ENCODE assay signal across 1 cellular context in the genomic region with DNA sequence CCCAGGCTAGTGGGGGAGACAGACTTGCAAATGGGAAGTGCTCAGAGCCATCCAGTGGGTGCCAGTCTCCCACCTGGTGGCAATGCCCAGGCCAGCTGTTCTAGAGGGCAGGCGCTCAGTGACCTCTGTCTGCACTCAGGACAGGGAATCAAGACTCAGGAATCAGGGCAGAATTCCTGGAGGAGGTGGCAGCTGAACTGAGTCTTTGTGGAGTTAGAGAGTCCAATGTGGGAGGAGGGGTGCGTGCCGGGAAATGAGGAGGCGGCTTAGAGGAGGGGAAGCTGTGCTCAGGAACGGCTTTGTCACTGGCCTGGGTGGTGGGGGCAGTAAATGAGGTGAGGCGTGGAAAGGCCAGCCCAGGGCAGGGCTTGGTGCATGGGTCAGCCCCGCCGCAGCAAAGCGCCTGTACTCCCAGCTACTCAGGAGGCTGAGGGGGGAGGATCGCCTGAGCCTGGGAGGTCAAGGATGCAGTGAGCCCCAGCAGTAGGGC.
TF ChIP-seq lines count a peak whose summit lies in the region.

No MANE protein-coding gene starts in this region.

TF ChIP-seq in GM23338, 12 proteins besides CTCF, POLR2A, EP300 and RAD21:
- TF ChIP-seq EZH2phosphoT487 (IDR thresholded peaks at IDR 0.05; ENCODE audit: unreplicated experiment) (no peak), POLR2AphosphoS5 (IDR thresholded peaks at IDR 0.05; ENCODE audit: low read depth) (no peak), ZNF331 (CRISPR knock-in tag; IDR thresholded peaks at IDR 0.05; ENCODE audit: low read depth) (no peak), JUNB (IDR thresholded peaks at IDR 0.05; ENCODE audit: unreplicated experiment) (no peak), CREB1 (CRISPR knock-in tag; IDR thresholded peaks at IDR 0.05; ENCODE audit: low read depth) (no peak), ZNF114 (CRISPR knock-in tag; IDR thresholded peaks at IDR 0.05) (no peak), EZH2 (IDR thresholded peaks at IDR 0.05; ENCODE audit: low read depth, unreplicated experiment) (no peak), NANOG (IDR thresholded peaks at IDR 0.05; ENCODE audit: borderline replicate concordance) (no peak), STAT1 (IDR thresholded peaks at IDR 0.05; ENCODE audit: unreplicated experiment) (no peak)
- TF ChIP-seq, protein P1, sequence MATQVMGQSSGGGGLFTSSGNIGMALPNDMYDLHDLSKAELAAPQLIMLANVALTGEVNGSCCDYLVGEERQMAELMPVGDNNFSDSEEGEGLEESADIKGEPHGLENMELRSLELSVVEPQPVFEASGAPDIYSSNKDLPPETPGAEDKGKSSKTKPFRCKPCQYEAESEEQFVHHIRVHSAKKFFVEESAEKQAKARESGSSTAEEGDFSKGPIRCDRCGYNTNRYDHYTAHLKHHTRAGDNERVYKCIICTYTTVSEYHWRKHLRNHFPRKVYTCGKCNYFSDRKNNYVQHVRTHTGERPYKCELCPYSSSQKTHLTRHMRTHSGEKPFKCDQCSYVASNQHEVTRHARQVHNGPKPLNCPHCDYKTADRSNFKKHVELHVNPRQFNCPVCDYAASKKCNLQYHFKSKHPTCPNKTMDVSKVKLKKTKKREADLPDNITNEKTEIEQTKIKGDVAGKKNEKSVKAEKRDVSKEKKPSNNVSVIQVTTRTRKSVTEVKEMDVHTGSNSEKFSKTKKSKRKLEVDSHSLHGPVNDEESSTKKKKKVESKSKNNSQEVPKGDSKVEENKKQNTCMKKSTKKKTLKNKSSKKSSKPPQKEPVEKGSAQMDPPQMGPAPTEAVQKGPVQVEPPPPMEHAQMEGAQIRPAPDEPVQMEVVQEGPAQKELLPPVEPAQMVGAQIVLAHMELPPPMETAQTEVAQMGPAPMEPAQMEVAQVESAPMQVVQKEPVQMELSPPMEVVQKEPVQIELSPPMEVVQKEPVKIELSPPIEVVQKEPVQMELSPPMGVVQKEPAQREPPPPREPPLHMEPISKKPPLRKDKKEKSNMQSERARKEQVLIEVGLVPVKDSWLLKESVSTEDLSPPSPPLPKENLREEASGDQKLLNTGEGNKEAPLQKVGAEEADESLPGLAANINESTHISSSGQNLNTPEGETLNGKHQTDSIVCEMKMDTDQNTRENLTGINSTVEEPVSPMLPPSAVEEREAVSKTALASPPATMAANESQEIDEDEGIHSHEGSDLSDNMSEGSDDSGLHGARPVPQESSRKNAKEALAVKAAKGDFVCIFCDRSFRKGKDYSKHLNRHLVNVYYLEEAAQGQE (IDR thresholded peaks at IDR 0.05; ENCODE audit: unreplicated experiment): no peak
- TF ChIP-seq, protein P2, sequence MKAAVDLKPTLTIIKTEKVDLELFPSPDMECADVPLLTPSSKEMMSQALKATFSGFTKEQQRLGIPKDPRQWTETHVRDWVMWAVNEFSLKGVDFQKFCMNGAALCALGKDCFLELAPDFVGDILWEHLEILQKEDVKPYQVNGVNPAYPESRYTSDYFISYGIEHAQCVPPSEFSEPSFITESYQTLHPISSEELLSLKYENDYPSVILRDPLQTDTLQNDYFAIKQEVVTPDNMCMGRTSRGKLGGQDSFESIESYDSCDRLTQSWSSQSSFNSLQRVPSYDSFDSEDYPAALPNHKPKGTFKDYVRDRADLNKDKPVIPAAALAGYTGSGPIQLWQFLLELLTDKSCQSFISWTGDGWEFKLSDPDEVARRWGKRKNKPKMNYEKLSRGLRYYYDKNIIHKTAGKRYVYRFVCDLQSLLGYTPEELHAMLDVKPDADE (IDR thresholded peaks at IDR 0.05): no peak
- TF ChIP-seq, protein P3, sequence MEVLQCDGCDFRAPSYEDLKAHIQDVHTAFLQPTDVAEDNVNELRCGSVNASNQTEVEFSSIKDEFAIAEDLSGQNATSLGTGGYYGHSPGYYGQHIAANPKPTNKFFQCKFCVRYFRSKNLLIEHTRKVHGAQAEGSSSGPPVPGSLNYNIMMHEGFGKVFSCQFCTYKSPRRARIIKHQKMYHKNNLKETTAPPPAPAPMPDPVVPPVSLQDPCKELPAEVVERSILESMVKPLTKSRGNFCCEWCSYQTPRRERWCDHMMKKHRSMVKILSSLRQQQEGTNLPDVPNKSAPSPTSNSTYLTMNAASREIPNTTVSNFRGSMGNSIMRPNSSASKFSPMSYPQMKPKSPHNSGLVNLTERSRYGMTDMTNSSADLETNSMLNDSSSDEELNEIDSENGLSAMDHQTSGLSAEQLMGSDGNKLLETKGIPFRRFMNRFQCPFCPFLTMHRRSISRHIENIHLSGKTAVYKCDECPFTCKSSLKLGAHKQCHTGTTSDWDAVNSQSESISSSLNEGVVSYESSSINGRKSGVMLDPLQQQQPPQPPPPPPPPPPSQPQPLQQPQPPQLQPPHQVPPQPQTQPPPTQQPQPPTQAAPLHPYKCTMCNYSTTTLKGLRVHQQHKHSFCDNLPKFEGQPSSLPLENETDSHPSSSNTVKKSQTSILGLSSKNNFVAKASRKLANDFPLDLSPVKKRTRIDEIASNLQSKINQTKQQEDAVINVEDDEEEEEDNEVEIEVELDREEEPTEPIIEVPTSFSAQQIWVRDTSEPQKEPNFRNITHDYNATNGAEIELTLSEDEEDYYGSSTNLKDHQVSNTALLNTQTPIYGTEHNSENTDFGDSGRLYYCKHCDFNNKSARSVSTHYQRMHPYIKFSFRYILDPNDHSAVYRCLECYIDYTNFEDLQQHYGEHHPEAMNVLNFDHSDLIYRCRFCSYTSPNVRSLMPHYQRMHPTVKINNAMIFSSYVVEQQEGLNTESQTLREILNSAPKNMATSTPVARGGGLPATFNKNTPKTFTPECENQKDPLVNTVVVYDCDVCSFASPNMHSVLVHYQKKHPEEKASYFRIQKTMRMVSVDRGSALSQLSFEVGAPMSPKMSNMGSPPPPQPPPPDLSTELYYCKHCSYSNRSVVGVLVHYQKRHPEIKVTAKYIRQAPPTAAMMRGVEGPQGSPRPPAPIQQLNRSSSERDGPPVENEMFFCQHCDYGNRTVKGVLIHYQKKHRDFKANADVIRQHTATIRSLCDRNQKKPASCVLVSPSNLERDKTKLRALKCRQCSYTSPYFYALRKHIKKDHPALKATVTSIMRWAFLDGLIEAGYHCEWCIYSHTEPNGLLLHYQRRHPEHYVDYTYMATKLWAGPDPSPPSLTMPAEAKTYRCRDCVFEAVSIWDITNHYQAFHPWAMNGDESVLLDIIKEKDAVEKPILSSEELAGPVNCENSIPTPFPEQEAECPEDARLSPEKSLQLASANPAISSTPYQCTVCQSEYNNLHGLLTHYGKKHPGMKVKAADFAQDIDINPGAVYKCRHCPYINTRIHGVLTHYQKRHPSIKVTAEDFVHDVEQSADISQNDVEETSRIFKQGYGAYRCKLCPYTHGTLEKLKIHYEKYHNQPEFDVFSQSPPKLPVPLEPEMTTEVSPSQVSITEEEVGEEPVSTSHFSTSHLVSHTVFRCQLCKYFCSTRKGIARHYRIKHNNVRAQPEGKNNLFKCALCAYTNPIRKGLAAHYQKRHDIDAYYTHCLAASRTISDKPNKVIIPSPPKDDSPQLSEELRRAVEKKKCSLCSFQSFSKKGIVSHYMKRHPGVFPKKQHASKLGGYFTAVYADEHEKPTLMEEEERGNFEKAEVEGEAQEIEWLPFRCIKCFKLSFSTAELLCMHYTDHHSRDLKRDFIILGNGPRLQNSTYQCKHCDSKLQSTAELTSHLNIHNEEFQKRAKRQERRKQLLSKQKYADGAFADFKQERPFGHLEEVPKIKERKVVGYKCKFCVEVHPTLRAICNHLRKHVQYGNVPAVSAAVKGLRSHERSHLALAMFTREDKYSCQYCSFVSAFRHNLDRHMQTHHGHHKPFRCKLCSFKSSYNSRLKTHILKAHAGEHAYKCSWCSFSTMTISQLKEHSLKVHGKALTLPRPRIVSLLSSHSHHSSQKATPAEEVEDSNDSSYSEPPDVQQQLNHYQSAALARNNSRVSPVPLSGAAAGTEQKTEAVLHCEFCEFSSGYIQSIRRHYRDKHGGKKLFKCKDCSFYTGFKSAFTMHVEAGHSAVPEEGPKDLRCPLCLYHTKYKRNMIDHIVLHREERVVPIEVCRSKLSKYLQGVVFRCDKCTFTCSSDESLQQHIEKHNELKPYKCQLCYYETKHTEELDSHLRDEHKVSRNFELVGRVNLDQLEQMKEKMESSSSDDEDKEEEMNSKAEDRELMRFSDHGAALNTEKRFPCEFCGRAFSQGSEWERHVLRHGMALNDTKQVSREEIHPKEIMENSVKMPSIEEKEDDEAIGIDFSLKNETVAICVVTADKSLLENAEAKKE (CRISPR knock-in tag; IDR thresholded peaks at IDR 0.05): no peak
